ENCODE assay signal across 37 cellular contexts in genomic region chr1:19910650-19911049, GRCh38. TPM values are rescaled to one million over a fixed set of nuclear protein-coding genes. Genes with fewer than 3 reads are reported as not detected.
"Had no signal": no experiment of that assay in that cellular context is flagged by ENCODE, and none has a peak within 500 bp of the region (broad histone marks: within the 10 kb centered on the region; RNA-seq: fewer than 3 reads in every experiment).

No MANE protein-coding gene starts in this region.

- H3K4me3 ChIP-seq: ascending aorta, cardiac muscle cell had no signal

- H3K4me1 ChIP-seq: ascending aorta had no signal

- ATAC-seq: activated CD8-positive, alpha-beta T cell treated with anti-CD3 and anti-CD28 coated beads for 36 hours; activated naive CD8-positive, alpha-beta T cell treated with anti-CD3 and anti-CD28 coated beads, Interleukin-2, amount 50 U/mL, for 24 hours; activated T-cell treated with anti-CD3 and anti-CD28 coated beads, Interleukin-2, amount 50 U/mL, for 4 hours; activated T-cell treated with anti-CD3 and anti-CD28 coated beads, Interleukin-2, amount 50 U/mL, for 72 hours; activated T-helper 17 cell treated with anti-CD3 and anti-CD28 coated beads, Interleukin-2, amount 50 U/mL, for 72 hours had no signal

- H3K27ac ChIP-seq: ascending aorta, cardiac muscle cell, VCaP had no signal

- H3K27me3 Mint-ChIP-seq: activated B cell treated with CpG ODN at 0.5 μM for 24 hours; activated CD4-positive, alpha-beta memory T cell treated with anti-CD3 and anti-CD28 coated beads for 36 hours; activated CD4-positive, alpha-beta T cell treated with anti-CD3 and anti-CD28 coated beads, Interleukin-2, amount 10 ng/mL, durations not matched to agents 24 days and 14 days; activated CD8-positive, alpha-beta T cell treated with anti-CD3 and anti-CD28 coated beads for 36 hours; activated naive CD4-positive, alpha-beta T cell treated with anti-CD3 and anti-CD28 coated beads, Interleukin-2, amount 10 ng/mL, durations not matched to agents 7 days and 5 days; activated naive CD4-positive, alpha-beta T cell treated with anti-CD3 and anti-CD28 coated beads, Interleukin-2, amount 50 U/mL, for 24 hours; activated naive CD8-positive, alpha-beta T cell; activated naive CD8-positive, alpha-beta T cell treated with anti-CD3 and anti-CD28 coated beads, Interleukin-2, amount 10 ng/mL, durations not matched to agents 7 days and 5 days; activated naive CD8-positive, alpha-beta T cell treated with anti-CD3 and anti-CD28 coated beads, Interleukin-2, amount 50 U/mL, for 24 hours; activated T-helper 17 cell treated with anti-CD3 and anti-CD28 coated beads, Interleukin-2, amount 50 U/mL, for 72 hours; brain; central memory CD8-positive, alpha-beta T cell had no signal

- H3K4me3 Mint-ChIP-seq: activated B cell treated with CpG ODN at 0.5 μM for 24 hours; activated CD4-positive, alpha-beta memory T cell treated with anti-CD3 and anti-CD28 coated beads for 36 hours; activated CD4-positive, alpha-beta T cell treated with anti-CD3 and anti-CD28 coated beads, Interleukin-2, amount 10 ng/mL, durations not matched to agents 24 days and 14 days; activated CD8-positive, alpha-beta T cell treated with anti-CD3 and anti-CD28 coated beads for 36 hours; activated naive CD4-positive, alpha-beta T cell treated with anti-CD3 and anti-CD28 coated beads, Interleukin-2, amount 10 ng/mL, durations not matched to agents 7 days and 5 days; activated naive CD4-positive, alpha-beta T cell treated with anti-CD3 and anti-CD28 coated beads, Interleukin-2, amount 50 U/mL, for 24 hours; activated naive CD8-positive, alpha-beta T cell; activated naive CD8-positive, alpha-beta T cell treated with anti-CD3 and anti-CD28 coated beads, Interleukin-2, amount 10 ng/mL, durations not matched to agents 7 days and 5 days; activated naive CD8-positive, alpha-beta T cell treated with anti-CD3 and anti-CD28 coated beads, Interleukin-2, amount 50 U/mL, for 24 hours; activated T-cell treated with anti-CD3 and anti-CD28 coated beads, Interleukin-2, amount 50 U/mL, for 4 hours; activated T-cell treated with anti-CD3 and anti-CD28 coated beads, Interleukin-2, amount 50 U/mL, for 72 hours; activated T-helper 1 cell treated with anti-CD3 and anti-CD28 coated beads, Interleukin-12 subunit alpha, Interleukin-12 subunit beta, Interleukin-2, Interleukin-4 antibody, amounts not matched to agents 30 ng/mL and 10 ng/mL and 1 ng/mL, durations not matched to agents 14 hours and 24 hours and 36 hours; activated T-helper 17 cell treated with anti-CD3 and anti-CD28 coated beads, Interleukin-2, amount 50 U/mL, for 72 hours; brain; central memory CD8-positive, alpha-beta T cell; T-helper 2 cell treated with Interferon-gamma antibody and Interleukin-4, amounts not matched to agents 5 μg/mL and 100 μg/mL, for 36 hours had no signal

- H3K27ac Mint-ChIP-seq: activated B cell treated with CpG ODN at 0.5 μM for 24 hours; activated CD4-positive, alpha-beta memory T cell treated with anti-CD3 and anti-CD28 coated beads for 36 hours; activated CD4-positive, alpha-beta T cell treated with anti-CD3 and anti-CD28 coated beads, Interleukin-2, amount 10 ng/mL, durations not matched to agents 24 days and 14 days; activated naive CD4-positive, alpha-beta T cell treated with anti-CD3 and anti-CD28 coated beads, Interleukin-2, amount 10 ng/mL, durations not matched to agents 7 days and 5 days; activated naive CD8-positive, alpha-beta T cell; activated naive CD8-positive, alpha-beta T cell treated with anti-CD3 and anti-CD28 coated beads, Interleukin-2, amount 10 ng/mL, durations not matched to agents 7 days and 5 days; activated naive CD8-positive, alpha-beta T cell treated with anti-CD3 and anti-CD28 coated beads, Interleukin-2, amount 50 U/mL, for 24 hours; activated T-cell treated with anti-CD3 and anti-CD28 coated beads, Interleukin-2, amount 50 U/mL, for 72 hours; activated T-helper 1 cell treated with anti-CD3 and anti-CD28 coated beads, Interleukin-12 subunit alpha, Interleukin-12 subunit beta, Interleukin-2, Interleukin-4 antibody, amounts not matched to agents 30 ng/mL and 10 ng/mL and 1 ng/mL, durations not matched to agents 14 hours and 24 hours and 36 hours; activated T-helper 17 cell treated with anti-CD3 and anti-CD28 coated beads, Interleukin-2, amount 50 U/mL, for 72 hours; brain; T-helper 2 cell treated with Interferon-gamma antibody and Interleukin-4, amounts not matched to agents 5 μg/mL and 100 μg/mL, for 36 hours had no signal

- H3K4me1 Mint-ChIP-seq: activated B cell treated with CpG ODN at 0.5 μM for 24 hours; activated naive CD4-positive, alpha-beta T cell treated with anti-CD3 and anti-CD28 coated beads, Interleukin-2, amount 10 ng/mL, durations not matched to agents 7 days and 5 days; activated naive CD4-positive, alpha-beta T cell treated with anti-CD3 and anti-CD28 coated beads, Interleukin-2, amount 50 U/mL, for 24 hours; activated naive CD8-positive, alpha-beta T cell treated with anti-CD3 and anti-CD28 coated beads, Interleukin-2, amount 10 ng/mL, durations not matched to agents 7 days and 5 days; activated naive CD8-positive, alpha-beta T cell treated with anti-CD3 and anti-CD28 coated beads, Interleukin-2, amount 50 U/mL, for 24 hours; activated T-helper 17 cell treated with anti-CD3 and anti-CD28 coated beads, Interleukin-2, amount 50 U/mL, for 72 hours; brain; central memory CD8-positive, alpha-beta T cell had no signal

- H3K9me3 ChIP-seq: ascending aorta had no signal

- H3K9me3 Mint-ChIP-seq: activated B cell treated with CpG ODN at 0.5 μM for 24 hours; activated CD4-positive, alpha-beta memory T cell treated with anti-CD3 and anti-CD28 coated beads for 36 hours; activated CD4-positive, alpha-beta T cell treated with anti-CD3 and anti-CD28 coated beads, Interleukin-2, amount 10 ng/mL, durations not matched to agents 24 days and 14 days; activated CD8-positive, alpha-beta T cell treated with anti-CD3 and anti-CD28 coated beads for 36 hours; activated naive CD4-positive, alpha-beta T cell treated with anti-CD3 and anti-CD28 coated beads, Interleukin-2, amount 10 ng/mL, durations not matched to agents 7 days and 5 days; activated naive CD4-positive, alpha-beta T cell treated with anti-CD3 and anti-CD28 coated beads, Interleukin-2, amount 50 U/mL, for 24 hours; activated naive CD8-positive, alpha-beta T cell treated with anti-CD3 and anti-CD28 coated beads, Interleukin-2, amount 10 ng/mL, durations not matched to agents 7 days and 5 days; activated naive CD8-positive, alpha-beta T cell treated with anti-CD3 and anti-CD28 coated beads, Interleukin-2, amount 50 U/mL, for 24 hours; activated T-cell treated with anti-CD3 and anti-CD28 coated beads, Interleukin-2, amount 50 U/mL, for 4 hours; activated T-cell treated with anti-CD3 and anti-CD28 coated beads, Interleukin-2, amount 50 U/mL, for 72 hours; activated T-helper 1 cell treated with anti-CD3 and anti-CD28 coated beads, Interleukin-12 subunit alpha, Interleukin-12 subunit beta, Interleukin-2, Interleukin-4 antibody, amounts not matched to agents 30 ng/mL and 10 ng/mL and 1 ng/mL, durations not matched to agents 14 hours and 24 hours and 36 hours; activated T-helper 17 cell treated with anti-CD3 and anti-CD28 coated beads, Interleukin-2, amount 50 U/mL, for 72 hours; brain; central memory CD8-positive, alpha-beta T cell; T-helper 2 cell treated with Interferon-gamma antibody and Interleukin-4, amounts not matched to agents 5 μg/mL and 100 μg/mL, for 36 hours had no signal

- DNase-seq: activated B cell treated with CpG ODN at 0.5 μM for 24 hours; activated CD4-positive, alpha-beta memory T cell treated with anti-CD3 and anti-CD28 coated beads for 36 hours; activated CD4-positive, alpha-beta T cell treated with anti-CD3 and anti-CD28 coated beads for 4 hours; activated CD4-positive, alpha-beta T cell treated with anti-CD3 and anti-CD28 coated beads, Interleukin-2, amount 10 ng/mL, durations not matched to agents 24 days and 14 days; activated CD4-positive, alpha-beta T cell treated with anti-CD3 and anti-CD28 coated beads, Interleukin-2, amount 50 U/mL, for 1 hour; activated CD4-positive, alpha-beta T cell treated with anti-CD3 and anti-CD28 coated beads, Interleukin-2, amount 50 U/mL, for 4 hours; activated CD4-positive, CD25-positive, alpha-beta regulatory T cell treated with anti-CD3 and anti-CD28 coated beads, Interleukin-2, amount 50 U/mL, for 72 hours; activated CD8-positive, alpha-beta memory T cell treated with anti-CD3 and anti-CD28 coated beads, Interleukin-2, amount 50 U/mL, for 4 hours; activated CD8-positive, alpha-beta T cell treated with anti-CD3 and anti-CD28 coated beads for 36 hours; activated effector memory CD4-positive, alpha-beta T cell treated with anti-CD3 and anti-CD28 coated beads, Interleukin-2, amount 50 U/mL, for 16 hours; activated gamma-delta T cell treated with Interleukin-2 at 50 U/mL for 16 hours; activated naive CD4-positive, alpha-beta T cell; activated naive CD4-positive, alpha-beta T cell treated with anti-CD3 and anti-CD28 coated beads, Interleukin-2, amount 10 ng/mL, durations not matched to agents 7 days and 5 days; activated naive CD8-positive, alpha-beta T cell treated with anti-CD3 and anti-CD28 coated beads, Interleukin-2, amount 10 ng/mL, durations not matched to agents 7 days and 5 days; activated naive CD8-positive, alpha-beta T cell treated with anti-CD3 and anti-CD28 coated beads, Interleukin-2, amount 50 U/mL, for 24 hours; activated T-cell treated with anti-CD3 and anti-CD28 coated beads for 4 hours; activated T-cell treated with anti-CD3 and anti-CD28 coated beads, Interleukin-2, amount 50 U/mL, for 1 hour; activated T-cell treated with anti-CD3 and anti-CD28 coated beads, Interleukin-2, amount 50 U/mL, for 4 hours; activated T-cell treated with anti-CD3 and anti-CD28 coated beads, Interleukin-2, amount 50 U/mL, for 72 hours; amygdala; anterior cingulate cortex; cerebellar nuclear complex; T-helper 2 cell; T-helper 9 cell had no signal

RNA-seq across cellular contexts. Expression of gene PLA2G2E, which starts 12.8 kb away (rescaled TPM):
- total RNA-seq: activated B cell treated with CpG ODN at 0.5 μM for 24 hours; activated CD4-positive, alpha-beta memory T cell treated with anti-CD3 and anti-CD28 coated beads for 36 hours; activated CD4-positive, alpha-beta T cell treated with anti-CD3 and anti-CD28 coated beads, Interleukin-2, amount 10 ng/mL, durations not matched to agents 24 days and 14 days; activated CD8-positive, alpha-beta memory T cell treated with anti-CD3 and anti-CD28 coated beads for 36 hours; activated CD8-positive, alpha-beta T cell treated with anti-CD3 and anti-CD28 coated beads for 36 hours; activated naive CD8-positive, alpha-beta T cell treated with anti-CD3 and anti-CD28 coated beads, Interleukin-2, amount 10 ng/mL, durations not matched to agents 7 days and 5 days; activated T-cell treated with anti-CD3 and anti-CD28 coated beads, Interleukin-2, amount 50 U/mL, for 4 hours; activated T-cell treated with anti-CD3 and anti-CD28 coated beads, Interleukin-2, amount 50 U/mL, for 72 hours; activated T-helper 1 cell treated with anti-CD3 and anti-CD28 coated beads, Interleukin-12 subunit alpha, Interleukin-12 subunit beta, Interleukin-2, Interleukin-4 antibody, amounts not matched to agents 30 ng/mL and 10 ng/mL and 1 ng/mL, durations not matched to agents 14 hours and 24 hours and 36 hours; activated T-helper 17 cell treated with anti-CD3 and anti-CD28 coated beads, Interleukin-2, amount 50 U/mL, for 72 hours; ascending aorta; bronchial epithelial cell; cardiac muscle cell; chondrocyte had no signal
